Comparison of ENCODE assay signal across 1 cellular context in the genomic region with DNA sequence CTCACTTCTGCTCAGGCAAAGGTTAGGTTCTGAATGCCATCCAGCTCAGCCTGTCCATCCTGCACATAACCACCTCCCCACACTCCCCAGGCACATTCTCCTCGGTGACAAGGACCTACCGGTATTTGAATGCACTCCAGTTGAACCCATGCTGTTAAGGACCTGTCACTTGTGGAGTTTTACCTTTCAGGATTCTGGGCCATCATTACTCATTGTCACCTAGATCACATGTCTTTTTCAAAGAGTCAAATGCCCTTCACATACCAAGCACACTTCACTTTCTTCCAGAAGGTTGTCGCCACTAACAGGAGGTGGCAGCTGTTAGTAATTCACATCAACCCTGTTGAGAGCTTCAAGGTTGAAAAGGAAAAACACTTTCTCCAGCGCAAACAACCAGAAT.
TF ChIP-seq lines count a peak whose summit lies in the region.

No MANE protein-coding gene starts in this region.

TF ChIP-seq in HCT116, 20 proteins besides CTCF, POLR2A, EP300 and RAD21 (continued from another document):
- TF ChIP-seq, protein P1, sequence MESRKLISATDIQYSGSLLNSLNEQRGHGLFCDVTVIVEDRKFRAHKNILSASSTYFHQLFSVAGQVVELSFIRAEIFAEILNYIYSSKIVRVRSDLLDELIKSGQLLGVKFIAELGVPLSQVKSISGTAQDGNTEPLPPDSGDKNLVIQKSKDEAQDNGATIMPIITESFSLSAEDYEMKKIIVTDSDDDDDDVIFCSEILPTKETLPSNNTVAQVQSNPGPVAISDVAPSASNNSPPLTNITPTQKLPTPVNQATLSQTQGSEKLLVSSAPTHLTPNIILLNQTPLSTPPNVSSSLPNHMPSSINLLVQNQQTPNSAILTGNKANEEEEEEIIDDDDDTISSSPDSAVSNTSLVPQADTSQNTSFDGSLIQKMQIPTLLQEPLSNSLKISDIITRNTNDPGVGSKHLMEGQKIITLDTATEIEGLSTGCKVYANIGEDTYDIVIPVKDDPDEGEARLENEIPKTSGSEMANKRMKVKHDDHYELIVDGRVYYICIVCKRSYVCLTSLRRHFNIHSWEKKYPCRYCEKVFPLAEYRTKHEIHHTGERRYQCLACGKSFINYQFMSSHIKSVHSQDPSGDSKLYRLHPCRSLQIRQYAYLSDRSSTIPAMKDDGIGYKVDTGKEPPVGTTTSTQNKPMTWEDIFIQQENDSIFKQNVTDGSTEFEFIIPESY (IDR thresholded peaks at IDR 0.05; ENCODE audit: extremely low read depth, insufficient replicate concordance, low read length), result no peak
- TF ChIP-seq ZNF274 (IDR thresholded peaks at IDR 0.05; ENCODE audit: low read depth, low read length) (no peak), ELF1 (IDR thresholded peaks at IDR 0.05; ENCODE audit: borderline replicate concordance, low read depth) (no peak)
